ENCODE assay signal across 8 cellular contexts in genomic region chr7:141702047-141702567, GRCh38. TPM values are rescaled to one million over a fixed set of nuclear protein-coding genes. Genes with fewer than 3 reads are reported as not detected.
DNase-seq lines count a peak whose midpoint lies in the region; ATAC-seq and TF ChIP-seq lines count a peak whose summit lies in the region.

Gene DENND11 (minus strand): TSS chr7:141702166. CDS start chr7:141702153, 13 bp downstream.

- no peaks in the 10 kb centered on the region; the same call in 1 of the 2 replicates for H3F3A ChIP-seq in GM23248 (ENCODE audit: insufficient read depth)

- H3K9me2 ChIP-seq in GM23248 (ENCODE audit: insufficient read depth), result no peaks in the 10 kb centered on the region

- peak; percentile 72 to 85 (median 83) for ATAC-seq in right lobe of liver

- H3K4me2 ChIP-seq in GM23248 (ENCODE audit: unreplicated experiment), result peak within 1 kb of the TSS; percentile 91

- WGBS in GM23248 (ENCODE audit: low coverage in 1 of 2, low lambda C conversion rate in 2 of 2, missing lambda C conversion rate in 2 of 2), 2 experiments, result 1 to 4% methylated on average over 17 to 37 of the region's 62 CpGs
- 0% methylated on average over 5 of the region's 62 CpGs for WGBS in right lobe of liver (ENCODE audit: insufficient coverage, low coverage, low lambda C conversion rate, missing lambda C conversion rate)

- H3K9me3 ChIP-seq in GM23248 (ENCODE audit: low read depth), result no peaks in the 10 kb centered on the region
- no peaks in the 10 kb centered on the region for H3K9me3 ChIP-seq in right lobe of liver

- H3K9ac ChIP-seq in GM23248, result peak within 1 kb of the TSS; percentile 71

- H3K27me3 ChIP-seq in GM23248 (replicated peaks; ENCODE audit: insufficient read depth) (no peaks in the 10 kb centered on the region), right lobe of liver (no peaks in the 10 kb centered on the region)

- peak within 1 kb of the TSS; percentile 66 for H3K4me3 ChIP-seq in GM12864 (ENCODE audit: low read depth, low read length)
- peak within 1 kb of the TSS; percentile 79 for H3K4me3 ChIP-seq in GM23248
- peak within 1 kb of the TSS; percentile 86 for H3K4me3 ChIP-seq in coronary artery
- peak within 1 kb of the TSS; percentile 70 to 86 (median 85) for H3K4me3 ChIP-seq in right lobe of liver

- no peak for TF ChIP-seq POLR2A in right lobe of liver (IDR thresholded peaks at IDR 0.05)

- intact Hi-C loops in right lobe of liver (cut with DNase I), result no loop called here

- no peak for TF ChIP-seq CTCF in GM12864 (IDR thresholded peaks at IDR 0.05; ENCODE audit: low read depth, low read length, missing control alignments)
- TF ChIP-seq CTCF in coronary artery (IDR thresholded peaks at IDR 0.05), result no peak
- TF ChIP-seq CTCF in right lobe of liver (IDR thresholded peaks at IDR 0.05), result no peak

- in situ Hi-C loops in GM23248 (cut with MboI), result no loop called here

- peak within 1 kb of the TSS; percentile 86 for H2AFZ ChIP-seq in GM23248

- no peak for DNase-seq in GM12864 (ENCODE audit: low read depth)
- peak; percentile 80 for DNase-seq in GM23248
- DNase-seq in M059J (ENCODE audit: low read depth), result peak; percentile 34
- DNase-seq in activated CD4-positive, alpha-beta T cell treated with anti-CD3 and anti-CD28 coated beads for 24 hours (ENCODE audit: low read depth in 2 of 2), result peak; percentile 14 to 37
- DNase-seq in coronary artery (ENCODE audit: low spot score), result no peak
- peak; percentile 65 to 71 (median 65) for DNase-seq in right lobe of liver
- DNase-seq in stimulated activated CD4-positive, alpha-beta T cell treated with anti-CD3 and anti-CD28 coated beads, Interleukin-4, amount 100 ng/mL, for 24 hours, result peak; percentile 50
- DNase-seq in T1000 (lab: John Stamatoyannopoulos, UW), result no peak

- no peaks in the 10 kb centered on the region for H3K4me1 ChIP-seq in GM23248 (ENCODE audit: insufficient read depth)
- peaks cover 0 to 21% (median 5%) of the 10 kb centered on the region in 4 donors for H3K4me1 ChIP-seq in right lobe of liver

- no peaks in the 10 kb centered on the region for H4K20me1 ChIP-seq in GM23248 (ENCODE audit: insufficient read depth)

- H3K36me3 ChIP-seq in GM23248 (ENCODE audit: low read depth) (no peaks in the 10 kb centered on the region), right lobe of liver (no peaks in the 10 kb centered on the region)

- H3K79me2 ChIP-seq in GM23248 (ENCODE audit: insufficient read depth), result no peaks in the 10 kb centered on the region

- H3K27ac ChIP-seq in GM23248, result no peak within 1 kb of the TSS
- peak within 1 kb of the TSS; percentile 83 to 92 for H3K27ac ChIP-seq in coronary artery
- H3K27ac ChIP-seq in right lobe of liver, result peak within 1 kb of the TSS; percentile 76 to 87 (median 82)

RNA-seq across cellular contexts. Expression of gene DENND11, which starts in this region (rescaled TPM):
- total RNA-seq in GM23248 (2014; rRNA removed; shearing (Covaris generic)), result 3.0 and 7.8 TPM in 2 replicates
- 0.43 and 0.49 TPM in 2 replicates for polyA plus RNA-seq in GM23248 (2016; fragmentation: Nextera tagmentation; extraction: Ambion mirVana)
- 8.1 and 10.7 TPM in 2 replicates for total RNA-seq in M059J (2014; rRNA removed; shearing (Covaris generic))
- 10 to 100 TPM; 24.4 to 30.8 (median 26.3) TPM for total RNA-seq in right lobe of liver

Comparison
In these comparisons a context has a peak if more than half of its experiments do, and no peak if none do; other contexts are left out.
1. DNase-seq: peak in GM23248 (single experiment), M059J (single experiment), activated CD4-positive, alpha-beta T cell treated with anti-CD3 and anti-CD28 coated beads for 24 hours (2 of 2), right lobe of liver (3 of 3) and stimulated activated CD4-positive, alpha-beta T cell treated with anti-CD3 and anti-CD28 coated beads, Interleukin-4, amount 100 ng/mL, for 24 hours (single experiment); none in GM12864 (single experiment), coronary artery (single experiment) and T1000 (single experiment).
2. Peak in every context shown above with its lines, with median percentiles within 50 percentile points of each other: H3K4me3 ChIP-seq.